In the genomic region with DNA sequence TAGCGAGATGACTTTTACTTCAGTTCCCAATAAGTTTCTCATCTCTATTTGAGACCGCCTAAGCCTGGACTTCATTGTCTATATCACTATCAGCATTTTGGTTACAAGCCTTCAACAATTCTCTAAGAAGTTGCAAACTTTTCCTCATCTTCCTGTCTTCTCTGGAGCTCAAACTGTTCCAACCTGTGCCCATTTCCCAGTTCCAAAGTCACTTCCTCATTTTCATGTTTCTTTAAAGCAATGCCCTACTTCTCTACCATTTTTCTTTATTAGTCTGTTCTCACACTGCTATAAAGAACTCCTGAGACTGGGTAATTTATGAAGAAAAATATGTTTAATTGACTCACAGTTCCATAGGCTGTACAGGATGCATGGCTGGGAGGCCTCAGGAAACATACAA, we compare ENCODE assay signal across 1 cellular context.
TF ChIP-seq lines count a peak whose summit lies in the region.

No MANE protein-coding gene starts in this region.

TF ChIP-seq in GM12878, 131 proteins besides CTCF, POLR2A, EP300 and RAD21:
- TF ChIP-seq, protein P1, sequence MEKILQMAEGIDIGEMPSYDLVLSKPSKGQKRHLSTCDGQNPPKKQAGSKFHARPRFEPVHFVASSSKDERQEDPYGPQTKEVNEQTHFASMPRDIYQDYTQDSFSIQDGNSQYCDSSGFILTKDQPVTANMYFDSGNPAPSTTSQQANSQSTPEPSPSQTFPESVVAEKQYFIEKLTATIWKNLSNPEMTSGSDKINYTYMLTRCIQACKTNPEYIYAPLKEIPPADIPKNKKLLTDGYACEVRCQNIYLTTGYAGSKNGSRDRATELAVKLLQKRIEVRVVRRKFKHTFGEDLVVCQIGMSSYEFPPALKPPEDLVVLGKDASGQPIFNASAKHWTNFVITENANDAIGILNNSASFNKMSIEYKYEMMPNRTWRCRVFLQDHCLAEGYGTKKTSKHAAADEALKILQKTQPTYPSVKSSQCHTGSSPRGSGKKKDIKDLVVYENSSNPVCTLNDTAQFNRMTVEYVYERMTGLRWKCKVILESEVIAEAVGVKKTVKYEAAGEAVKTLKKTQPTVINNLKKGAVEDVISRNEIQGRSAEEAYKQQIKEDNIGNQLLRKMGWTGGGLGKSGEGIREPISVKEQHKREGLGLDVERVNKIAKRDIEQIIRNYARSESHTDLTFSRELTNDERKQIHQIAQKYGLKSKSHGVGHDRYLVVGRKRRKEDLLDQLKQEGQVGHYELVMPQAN (conservative IDR thresholded peaks at IDR 0.05) = no peak
- peak; percentile 43; the same call in 1 of the 2 replicates for TF ChIP-seq SPI1 (IDR thresholded peaks at IDR 0.05; ENCODE audit: borderline replicate concordance, insufficient read depth, low read depth, low read length)
- TF ChIP-seq STAT3 (IDR thresholded peaks at IDR 0.05; ENCODE audit: low read depth, low read length) = no peak
TF ChIP-seq in GM12878: peak in this region for 1.
